Comparison of ENCODE assay signal across 25 cellular contexts in the genomic region with DNA sequence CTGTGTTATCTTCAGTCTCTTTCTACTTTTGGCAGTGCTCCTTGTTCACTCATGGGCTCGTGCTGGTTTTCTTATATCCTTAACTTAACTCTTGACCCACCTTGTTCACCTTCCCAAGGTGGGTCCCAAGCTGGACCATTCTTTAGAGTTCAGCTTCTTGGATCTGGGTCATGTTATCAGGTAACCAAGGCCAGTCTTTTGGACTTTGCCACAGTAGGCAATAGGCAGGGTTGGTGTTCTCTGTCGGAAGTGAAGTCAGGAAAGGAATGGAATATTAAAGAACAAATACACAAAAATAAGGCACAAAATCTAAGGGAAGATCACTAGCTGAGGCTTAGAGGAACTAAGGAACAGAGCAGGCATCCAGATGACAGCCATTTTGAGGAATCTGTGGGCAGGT.
"Had no signal": no experiment of that assay in that cellular context is flagged by ENCODE, and none has a peak within 500 bp of the region (broad histone marks: within the 10 kb centered on the region; RNA-seq: fewer than 3 reads in every experiment).

No MANE protein-coding gene starts in this region.

- H3K27me3 ChIP-seq: neutrophil, spleen, testis, tibial nerve, upper lobe of left lung had no signal

- H3K4me3 ChIP-seq: dorsolateral prefrontal cortex, spleen, testis, tibial nerve, upper lobe of left lung had no signal

- H3K27ac ChIP-seq: neutrophil, parathyroid adenoma, spleen, testis, upper lobe of left lung had no signal

- H3K4me1 Mint-ChIP-seq: immature natural killer cell; stimulated activated memory B cell treated with anti-CD40 and anti-IgM and Interleukin-4, amounts not matched to agents 10 μg/mL and 1 μg/mL and 100 μg/mL, for 72 hours had no signal

- DNase-seq: cerebellar nuclear complex; dorsolateral prefrontal cortex; effector CD4-positive, alpha-beta T cell; hypothalamus; immature natural killer cell; islet precursor cell; kidney glomerular epithelial cell; left colon; spleen; stimulated activated CD4-positive, alpha-beta T cell treated with anti-CD3 and anti-CD28 coated beads, Interleukin-4, amount 100 ng/mL, for 4 hours; stimulated activated naive CD8-positive, alpha-beta T cell treated with anti-CD3 and anti-CD28 coated beads, Interleukin-15, Interleukin-2, amounts not matched to agents 100 U/mL and 50 U/mL, for 24 hours; substantia nigra; testis; upper lobe of left lung had no signal

- FAIRE-seq: colon, frontal cortex, urothelium cell line had no signal

- H3K4me3 Mint-ChIP-seq: immature natural killer cell; natural killer cell treated with Interleukin-12 subunit alpha and Interleukin-12 subunit beta and Interleukin-15 and Interleukin-18, amount 100 ng/mL, for 72 hours; neural crest cell; stimulated activated memory B cell treated with anti-CD40 and anti-IgM and Interleukin-4, amounts not matched to agents 10 μg/mL and 1 μg/mL and 100 μg/mL, for 72 hours had no signal

- H3K9me3 Mint-ChIP-seq: natural killer cell treated with Interleukin-12 subunit alpha and Interleukin-12 subunit beta and Interleukin-15 and Interleukin-18, amount 100 ng/mL, for 72 hours; neural crest cell; stimulated activated memory B cell treated with anti-CD40 and anti-IgM and Interleukin-4, amounts not matched to agents 10 μg/mL and 1 μg/mL and 100 μg/mL, for 72 hours had no signal

- H3K36me3 Mint-ChIP-seq: natural killer cell treated with Interleukin-12 subunit alpha and Interleukin-12 subunit beta and Interleukin-15 and Interleukin-18, amount 100 ng/mL, for 72 hours; stimulated activated memory B cell treated with anti-CD40 and anti-IgM and Interleukin-4, amounts not matched to agents 10 μg/mL and 1 μg/mL and 100 μg/mL, for 72 hours had no signal

- H3K27me3 Mint-ChIP-seq: natural killer cell treated with Interleukin-12 subunit alpha and Interleukin-12 subunit beta and Interleukin-15 and Interleukin-18, amount 100 ng/mL, for 72 hours; progenitor cell of endocrine pancreas; stimulated activated memory B cell treated with anti-CD40 and anti-IgM and Interleukin-4, amounts not matched to agents 10 μg/mL and 1 μg/mL and 100 μg/mL, for 72 hours had no signal

- ATAC-seq: left colon; natural killer cell treated with Interleukin-12 subunit alpha and Interleukin-12 subunit beta and Interleukin-15 and Interleukin-18, amount 100 ng/mL, for 72 hours; sciatic nerve; stimulated activated memory B cell treated with anti-CD40 and anti-IgM and Interleukin-4, amounts not matched to agents 10 μg/mL and 1 μg/mL and 100 μg/mL, for 72 hours; stimulated activated naive CD8-positive, alpha-beta T cell treated with anti-CD3 and anti-CD28 coated beads, Interleukin-15, Interleukin-2, amounts not matched to agents 100 U/mL and 50 U/mL, for 24 hours had no signal

- H3K36me3 ChIP-seq: neutrophil, spleen, tibial nerve, upper lobe of left lung had no signal

- H3K4me1 ChIP-seq: parathyroid adenoma, spleen, testis had no signal

- H3K79me2 ChIP-seq: parathyroid adenoma had no signal

- H3K9me3 ChIP-seq: neutrophil, spleen, testis, tibial nerve, upper lobe of left lung had no signal

- H3K27ac Mint-ChIP-seq: immature natural killer cell; natural killer cell treated with Interleukin-12 subunit alpha and Interleukin-12 subunit beta and Interleukin-15 and Interleukin-18, amount 100 ng/mL, for 72 hours; progenitor cell of endocrine pancreas; stimulated activated memory B cell treated with anti-CD40 and anti-IgM and Interleukin-4, amounts not matched to agents 10 μg/mL and 1 μg/mL and 100 μg/mL, for 72 hours had no signal

- H2AFZ ChIP-seq: parathyroid adenoma had no signal

- H3K9ac ChIP-seq: parathyroid adenoma had no signal
